In the genomic region with DNA sequence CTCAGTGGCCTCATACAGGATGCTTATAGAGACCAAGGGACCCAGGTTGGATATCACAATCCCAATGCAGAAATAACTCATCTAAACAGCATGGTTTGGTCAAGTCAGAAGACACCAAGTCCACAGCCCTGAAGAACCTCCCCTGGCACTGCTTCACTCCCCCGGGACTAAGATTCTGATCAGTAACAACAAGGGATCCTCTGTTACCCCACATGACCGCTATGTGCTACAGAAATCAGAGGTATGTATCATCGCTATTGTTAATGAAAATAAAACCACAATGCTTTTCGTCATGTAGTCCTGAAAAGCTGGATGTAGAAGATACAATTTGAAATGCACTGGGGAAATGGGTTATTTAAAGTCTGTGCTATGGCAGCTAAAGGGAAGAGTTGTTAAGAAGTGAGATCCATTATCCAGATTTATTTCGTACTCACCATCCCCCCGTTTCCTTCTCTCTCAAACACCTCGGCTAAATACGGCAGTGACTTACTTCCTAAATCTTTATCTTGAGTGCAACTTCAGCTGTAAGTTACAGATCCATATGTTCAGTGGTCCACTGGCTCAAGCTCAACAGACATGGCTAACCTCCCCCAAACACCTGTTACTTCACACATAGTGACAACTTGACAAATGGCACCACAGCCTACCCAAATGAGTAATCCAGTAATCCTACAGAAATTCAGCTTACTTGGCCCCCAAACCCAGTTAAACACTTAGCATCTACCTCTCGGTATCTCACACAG, we compare ENCODE assay signal across 25 cellular contexts.
DNase-seq lines count a peak whose midpoint lies in the region; TF ChIP-seq lines count a peak whose summit lies in the region.
"Had no signal": no experiment of that assay in that cellular context is flagged by ENCODE, and none has a peak within 500 bp of the region (broad histone marks: within the 10 kb centered on the region; RNA-seq: fewer than 3 reads in every experiment).

No MANE protein-coding gene starts in this region.

- H3K4me3 Mint-ChIP-seq in activated CD4-positive, alpha-beta memory T cell treated with anti-CD3 and anti-CD28 coated beads, Interleukin-2, amount 10 ng/mL, durations not matched to agents 7 days and 5 days: no peak overlapping the region
- H3K4me3 Mint-ChIP-seq: activated B cell treated with CpG ODN at 0.5 μM for 24 hours; activated naive CD4-positive, alpha-beta T cell treated with anti-CD3 and anti-CD28 coated beads, Interleukin-2, amount 50 U/mL, for 24 hours; activated T-helper 17 cell treated with anti-CD3 and anti-CD28 coated beads, Interleukin-2, amount 50 U/mL, for 72 hours; stimulated activated effector memory CD8-positive, alpha-beta T cell treated with anti-CD3 and anti-CD28 coated beads, Interleukin-12 subunit alpha, Interleukin-12 subunit beta, amount 100 ng/mL, for 72 hours had no signal

- no peaks in the 10 kb centered on the region for H3K27me3 Mint-ChIP-seq in activated CD4-positive, alpha-beta memory T cell treated with anti-CD3 and anti-CD28 coated beads, Interleukin-2, amount 10 ng/mL, durations not matched to agents 7 days and 5 days
- H3K27me3 Mint-ChIP-seq: activated B cell treated with CpG ODN at 0.5 μM for 24 hours; activated naive CD4-positive, alpha-beta T cell treated with anti-CD3 and anti-CD28 coated beads, Interleukin-2, amount 50 U/mL, for 24 hours had no signal

- BruUV-seq in A673 (replicated peaks; lab: Mats Ljungman, UMichigan): TSS peak; percentile 8

- DNase-seq in A673 (ENCODE audit: low spot score) (no peak), LHCN-M2 (ENCODE audit: low read depth) (peak; percentile 43), SK-N-MC (ENCODE audit: low read depth, low spot score) (no peak), left kidney (ENCODE audit: low read depth, low spot score) (peak; percentile 24), OCI-M2 (lab: John Stamatoyannopoulos, UW; ENCODE audit: unreplicated experiment) (no peak), colonic mucosa (no peak), pons (ENCODE audit: low spot score) (no peak)
- DNase-seq in activated CD4-positive, alpha-beta memory T cell treated with anti-CD3 and anti-CD28 coated beads, Interleukin-2, amount 10 ng/mL, durations not matched to agents 7 days and 5 days: no peak
- DNase-seq: activated B cell treated with CpG ODN at 0.5 μM for 24 hours; activated CD8-positive, alpha-beta memory T cell treated with anti-CD3 and anti-CD28 coated beads, Interleukin-2, amount 50 U/mL, for 4 hours; cortex of kidney; MM.1S; NCI-H1694 treated with DMSO at 0.1 percent for 48 hours; NCI-H2171; NCI-H526 treated with DMSO at 0.1 percent for 48 hours; nucleus accumbens; retina had no signal

- H3K27ac Mint-ChIP-seq in activated CD4-positive, alpha-beta memory T cell treated with anti-CD3 and anti-CD28 coated beads, Interleukin-2, amount 10 ng/mL, durations not matched to agents 7 days and 5 days: no peak overlapping the region
- H3K27ac Mint-ChIP-seq: activated B cell treated with CpG ODN at 0.5 μM for 24 hours; activated naive CD4-positive, alpha-beta T cell treated with anti-CD3 and anti-CD28 coated beads, Interleukin-2, amount 50 U/mL, for 24 hours; activated T-helper 17 cell treated with anti-CD3 and anti-CD28 coated beads, Interleukin-2, amount 50 U/mL, for 72 hours; stimulated activated effector memory CD8-positive, alpha-beta T cell treated with anti-CD3 and anti-CD28 coated beads, Interleukin-12 subunit alpha, Interleukin-12 subunit beta, amount 100 ng/mL, for 72 hours had no signal

- no peak for TF ChIP-seq CTCF in A673 (conservative IDR thresholded peaks at IDR 0.05; ENCODE audit: low read depth, low read length)
- no peak for TF ChIP-seq CTCF in colonic mucosa (IDR thresholded peaks at IDR 0.05)

- H3K9ac ChIP-seq in SK-N-MC (ENCODE audit: insufficient read length): no peak overlapping the region
- no peak overlapping the region for H3K9ac ChIP-seq in colonic mucosa (ENCODE audit: low read depth in 2 of 2, low read length in 2 of 2)

- no peaks in the 10 kb centered on the region for H3K4me1 Mint-ChIP-seq in activated CD4-positive, alpha-beta memory T cell treated with anti-CD3 and anti-CD28 coated beads, Interleukin-2, amount 10 ng/mL, durations not matched to agents 7 days and 5 days
- H3K4me1 Mint-ChIP-seq: activated naive CD4-positive, alpha-beta T cell treated with anti-CD3 and anti-CD28 coated beads, Interleukin-2, amount 50 U/mL, for 24 hours; activated T-helper 17 cell treated with anti-CD3 and anti-CD28 coated beads, Interleukin-2, amount 50 U/mL, for 72 hours; stimulated activated effector memory CD8-positive, alpha-beta T cell treated with anti-CD3 and anti-CD28 coated beads, Interleukin-12 subunit alpha, Interleukin-12 subunit beta, amount 100 ng/mL, for 72 hours had no signal

- H3K27me3 ChIP-seq in A673 (replicated peaks; ENCODE audit: insufficient read depth, low read depth, low read length, poor library complexity): no peaks in the 10 kb centered on the region
- no peaks in the 10 kb centered on the region for H3K27me3 ChIP-seq in colonic mucosa
- H3K27me3 ChIP-seq: suprapubic skin, vagina had no signal

- H3K9me3 ChIP-seq in A673 (ENCODE audit: low read depth, low read length, poor library complexity, severe bottlenecking) (no peaks in the 10 kb centered on the region), SK-N-MC (ENCODE audit: low read depth, low read length) (no peaks in the 10 kb centered on the region), colonic mucosa (no peaks in the 10 kb centered on the region)
- H3K9me3 ChIP-seq: suprapubic skin, vagina had no signal

- peaks cover 3% of the 10 kb centered on the region for H3K36me3 ChIP-seq in A673 (ENCODE audit: insufficient read depth, low read length, poor library complexity, severe bottlenecking)
- peaks cover 40% of the 10 kb centered on the region for H3K36me3 ChIP-seq in SK-N-MC (ENCODE audit: insufficient read depth, low read length)
- H3K36me3 ChIP-seq in colonic mucosa: no peaks in the 10 kb centered on the region
- H3K36me3 ChIP-seq: suprapubic skin, vagina had no signal

- peak overlapping the region; percentile 32 for H3K27ac ChIP-seq in A673 (ENCODE audit: low read depth, low read length, poor library complexity, severe bottlenecking)
- H3K27ac ChIP-seq in SK-N-MC: peak overlapping the region; percentile 69
- no peak overlapping the region for H3K27ac ChIP-seq in colonic mucosa
- H3K27ac ChIP-seq: RWPE1, suprapubic skin, vagina had no signal

- H3K9me3 Mint-ChIP-seq in activated CD4-positive, alpha-beta memory T cell treated with anti-CD3 and anti-CD28 coated beads, Interleukin-2, amount 10 ng/mL, durations not matched to agents 7 days and 5 days: no peaks in the 10 kb centered on the region
- H3K9me3 Mint-ChIP-seq: activated B cell treated with CpG ODN at 0.5 μM for 24 hours; activated naive CD4-positive, alpha-beta T cell treated with anti-CD3 and anti-CD28 coated beads, Interleukin-2, amount 50 U/mL, for 24 hours; activated T-helper 17 cell treated with anti-CD3 and anti-CD28 coated beads, Interleukin-2, amount 50 U/mL, for 72 hours had no signal

- CTCF ChIA-PET in A673 (lab: Charles Lee): no interaction called here
- CTCF ChIA-PET in activated CD4-positive, alpha-beta memory T cell treated with anti-CD3 and anti-CD28 coated beads, Interleukin-2, amount 10 ng/mL, durations not matched to agents 7 days and 5 days (lab: Charles Lee): no interaction called here

- no peak overlapping the region for H3K4me3 ChIP-seq in A673 (ENCODE audit: low read depth, low read length, poor library complexity, severe bottlenecking)
- H3K4me3 ChIP-seq in SK-N-MC: no peak overlapping the region
- no peak overlapping the region for H3K4me3 ChIP-seq in colonic mucosa
- H3K4me3 ChIP-seq: lung, smooth muscle cell, suprapubic skin, vagina had no signal

- POLR2A ChIA-PET in A673 (lab: Charles Lee; ENCODE audit: low non-redundant PET): interaction anchor here (0.5 kb wide), 2 partner anchors 41 to 363 kb away, joined by 6 to 8 read pairs; no protein-coding TSS in a partner anchor
- POLR2A ChIA-PET in activated CD4-positive, alpha-beta memory T cell treated with anti-CD3 and anti-CD28 coated beads, Interleukin-2, amount 10 ng/mL, durations not matched to agents 7 days and 5 days (lab: Charles Lee): no interaction called here

- intact Hi-C loops in A673 (cut with micrococcal nuclease; ENCODE audit: unreplicated experiment): no loop called here
- intact Hi-C loops in colonic mucosa (cut with DNase I): no loop called here

- H3K4me1 ChIP-seq in A673 (ENCODE audit: insufficient read depth, low read length, poor library complexity, severe bottlenecking): peaks cover 36% of the 10 kb centered on the region
- H3K4me1 ChIP-seq in colonic mucosa: no peaks in the 10 kb centered on the region
- H3K4me1 ChIP-seq: vagina had no signal

- H3K36me3 Mint-ChIP-seq in activated CD4-positive, alpha-beta memory T cell treated with anti-CD3 and anti-CD28 coated beads, Interleukin-2, amount 10 ng/mL, durations not matched to agents 7 days and 5 days (ENCODE audit: low read depth): no peaks in the 10 kb centered on the region
- H3K36me3 Mint-ChIP-seq: activated naive CD4-positive, alpha-beta T cell treated with anti-CD3 and anti-CD28 coated beads, Interleukin-2, amount 50 U/mL, for 24 hours; stimulated activated effector memory CD8-positive, alpha-beta T cell treated with anti-CD3 and anti-CD28 coated beads, Interleukin-12 subunit alpha, Interleukin-12 subunit beta, amount 100 ng/mL, for 72 hours had no signal

Comparison
In these comparisons a context has a peak if more than half of its experiments do, and no peak if none do; other contexts are left out.
1. DNase-seq: peak in LHCN-M2 (single experiment) and left kidney (single experiment); none in A673 (single experiment), SK-N-MC (single experiment), OCI-M2 (single experiment), activated CD4-positive, alpha-beta memory T cell treated with anti-CD3 and anti-CD28 coated beads, Interleukin-2, amount 10 ng/mL, durations not matched to agents 7 days and 5 days (single experiment), colonic mucosa (single experiment) and pons (single experiment).